22 cellular contexts compared by ENCODE assay signal in the genomic region with DNA sequence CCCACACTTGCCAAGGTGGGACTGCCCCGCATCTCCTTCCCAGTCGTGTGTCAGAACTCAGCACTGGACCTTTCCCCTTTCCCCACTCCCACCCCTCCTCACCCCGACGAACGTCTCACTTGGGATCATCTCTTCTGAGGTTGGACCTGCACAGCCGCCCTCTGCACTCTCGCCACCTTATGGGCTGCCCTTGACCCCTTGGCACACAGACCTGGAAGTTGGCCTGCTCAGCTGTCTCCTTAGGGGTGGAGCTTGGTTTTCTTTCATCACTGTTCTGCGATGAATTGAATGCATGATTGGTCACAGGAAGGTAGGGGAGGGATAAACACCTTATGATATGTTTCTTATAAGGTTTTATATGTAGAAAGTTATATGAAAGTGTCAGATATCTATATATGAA.
A peak's percentile ranks its signal among the peaks of the same experiment; 100 is the strongest.
DNase-seq lines count a peak whose midpoint lies in the region; ATAC-seq and TF ChIP-seq lines count a peak whose summit lies in the region.
"Had no signal": no experiment of that assay in that cellular context is flagged by ENCODE, and none has a peak within 500 bp of the region (broad histone marks: within the 10 kb centered on the region; RNA-seq: fewer than 3 reads in every experiment).

No MANE protein-coding gene starts in this region.

- no peak overlapping the region for H3K4me3 Mint-ChIP-seq in nephron
- H3K4me3 Mint-ChIP-seq: CD4-positive, CD25-positive, alpha-beta regulatory T cell; H9; IgD-negative memory B cell had no signal

- H3K27me3 ChIP-seq in stomach: no peaks in the 10 kb centered on the region
- H3K27me3 ChIP-seq: MG63 had no signal

- H3K27ac ChIP-seq in RWPE1 (peak overlapping the region; percentile 88), coronary artery (peak overlapping the region; percentile 3 to 23), stomach (peak overlapping the region in 3 of 5 donors; percentile 76 to 82 (median 80))

- H3K9me3 ChIP-seq in stomach: no peaks in the 10 kb centered on the region
- H3K9me3 ChIP-seq: MG63 had no signal

- H3K4me1 Mint-ChIP-seq in nephron: peaks cover 59% of the 10 kb centered on the region

- H3K9me3 Mint-ChIP-seq in nephron: no peaks in the 10 kb centered on the region
- H3K9me3 Mint-ChIP-seq: CD4-positive, CD25-positive, alpha-beta regulatory T cell; H9; IgD-negative memory B cell had no signal

- H3K36me3 Mint-ChIP-seq in nephron (ENCODE audit: low read depth): peaks cover 55% of the 10 kb centered on the region

- DNase-seq in RWPE1 (ENCODE audit: low spot score): no peak
- DNase-seq in coronary artery (ENCODE audit: low spot score): no peak
- no peak for DNase-seq in stomach
- no peak for DNase-seq in medulla oblongata (ENCODE audit: extremely low spot score)
- no peak for DNase-seq in retina
- DNase-seq in ecto neural progenitor cell (ENCODE audit: low spot score): no peak
- DNase-seq: AML-193; CD4-positive, CD25-positive, alpha-beta regulatory T cell; COR-L47; DMS 273 treated with DMSO at 0.1 percent for 48 hours; GDM1; H9; Karpas-422; MG63; NCI-H1048; NCI-H1436; NCI-H1930; NCI-H345; NCI-H524 treated with DMSO at 0.1 percent for 48 hours had no signal

- POLR2A ChIA-PET in RWPE1 (lab: Yijun Ruan, JAX; ENCODE audit: low non-redundant PET): no interaction called here

- TF ChIP-seq CTCF in RWPE1 (conservative IDR thresholded peaks at IDR 0.05; ENCODE audit: low read depth) (no peak), coronary artery (IDR thresholded peaks at IDR 0.05) (no peak), nephron (IDR thresholded peaks at IDR 0.05; ENCODE audit: unreplicated experiment in 3 of 3) (no peak), stomach (IDR thresholded peaks at IDR 0.05) (no peak)

- no peak overlapping the region for H3K4me3 ChIP-seq in coronary artery
- H3K4me3 ChIP-seq in stomach: no peak overlapping the region
- H3K4me3 ChIP-seq: MG63 had no signal

- intact Hi-C loops in stomach (cut with DNase I; ENCODE audit: low total_unique reads): no loop called here

- TF ChIP-seq EP300 in stomach (IDR thresholded peaks at IDR 0.05): no peak

- peaks cover 0 to 5% (median 2%) of the 10 kb centered on the region in 4 donors for H3K36me3 ChIP-seq in stomach
- H3K36me3 ChIP-seq: MG63 had no signal

- CTCF ChIA-PET in RWPE1 (lab: Yijun Ruan, JAX): no interaction called here

- ATAC-seq in HG03469 (IDR thresholded peaks at IDR 0.05; ENCODE audit: unreplicated experiment): no peak

- 81 to 87% (median 87%) methylated on average over 8 of the region's 8 CpGs for WGBS in stomach, 5 donors

- no peaks in the 10 kb centered on the region for H3K27me3 Mint-ChIP-seq in nephron (ENCODE audit: low read depth)
- H3K27me3 Mint-ChIP-seq: CD4-positive, CD25-positive, alpha-beta regulatory T cell; IgD-negative memory B cell had no signal

- H3K27ac Mint-ChIP-seq in nephron: peak overlapping the region; percentile 79 to 93 (median 87)
- H3K27ac Mint-ChIP-seq: IgD-negative memory B cell had no signal

- no peak for TF ChIP-seq POLR2A in stomach (IDR thresholded peaks at IDR 0.05)

- peaks cover 22 to 75% (median 44%) of the 10 kb centered on the region in 4 donors for H3K4me1 ChIP-seq in stomach

Comparison
In these comparisons a context has a peak if more than half of its experiments do, and no peak if none do; other contexts are left out.
1. H3K27ac ChIP-seq: peak in every context shown above with its lines; median percentile 88 in RWPE1; 80 in stomach; 13 in coronary artery.